8 cellular contexts compared by ENCODE assay signal in genomic region chr17:78381601-78382168, GRCh38. TPM values are rescaled to one million over a fixed set of nuclear protein-coding genes. Genes with fewer than 3 reads are reported as not detected.
DNase-seq lines count a peak whose midpoint lies in the region; ATAC-seq and TF ChIP-seq lines count a peak whose summit lies in the region.

No MANE protein-coding gene starts in this region.

- no peak for TF ChIP-seq EP300 in gastroesophageal sphincter (IDR thresholded peaks at IDR 0.05)

- H3K36me3 Mint-ChIP-seq in stimulated activated naive B cell treated with anti-CD40 and anti-IgM and Interleukin-4, amounts not matched to agents 10 μg/mL and 1 μg/mL and 100 μg/mL, for 72 hours: peaks cover 31 to 46% of the 10 kb centered on the region in 2 donors

- DNase-seq in activated CD8-positive, alpha-beta memory T cell treated with anti-CD3 and anti-CD28 coated beads, Interleukin-2, amount 50 U/mL, for 4 hours: peak; percentile 35
- DNase-seq in activated CD8-positive, alpha-beta memory T cell treated with anti-CD3 and anti-CD28 coated beads, Interleukin-2, amount 50 U/mL, for 48 hours: no peak
- DNase-seq in activated CD4-positive, alpha-beta T cell treated with anti-CD3 and anti-CD28 coated beads, Interleukin-2, amount 50 U/mL, for 4 hours: peak; percentile 48 to 63
- DNase-seq in stimulated activated naive B cell treated with anti-CD40 and anti-IgM and Interleukin-4, amounts not matched to agents 10 μg/mL and 1 μg/mL and 100 μg/mL, for 72 hours: no peak
- no peak for DNase-seq in NCI-H2029 treated with DMSO at 0.1 percent for 48 hours (lab: John Stamatoyannopoulos, UW)

- ATAC-seq in gastroesophageal sphincter (peak; percentile 23), GM18873 (IDR thresholded peaks at IDR 0.05; ENCODE audit: low FRiP score, unreplicated experiment) (no peak), HG02973 (IDR thresholded peaks at IDR 0.05; ENCODE audit: unreplicated experiment) (no peak)
- ATAC-seq in stimulated activated naive B cell treated with anti-CD40 and anti-IgM and Interleukin-4, amounts not matched to agents 10 μg/mL and 1 μg/mL and 100 μg/mL, for 72 hours (replicated peaks): peak; percentile 43 to 44

- H3K9me3 ChIP-seq in gastroesophageal sphincter: no peaks in the 10 kb centered on the region

- H3K4me1 ChIP-seq in gastroesophageal sphincter: peaks cover 6 to 87% (median 46%) of the 10 kb centered on the region in 3 donors

- peaks cover under 1 to 2% of the 10 kb centered on the region in 2 donors for H3K9me3 Mint-ChIP-seq in stimulated activated naive B cell treated with anti-CD40 and anti-IgM and Interleukin-4, amounts not matched to agents 10 μg/mL and 1 μg/mL and 100 μg/mL, for 72 hours

- H3K4me3 Mint-ChIP-seq in stimulated activated naive B cell treated with anti-CD40 and anti-IgM and Interleukin-4, amounts not matched to agents 10 μg/mL and 1 μg/mL and 100 μg/mL, for 72 hours: peak overlapping the region; percentile 80 to 82

- no peaks in the 10 kb centered on the region for H3K27me3 Mint-ChIP-seq in stimulated activated naive B cell treated with anti-CD40 and anti-IgM and Interleukin-4, amounts not matched to agents 10 μg/mL and 1 μg/mL and 100 μg/mL, for 72 hours

- TF ChIP-seq CTCF in gastroesophageal sphincter (IDR thresholded peaks at IDR 0.05): no peak

- H3K4me1 Mint-ChIP-seq in stimulated activated naive B cell treated with anti-CD40 and anti-IgM and Interleukin-4, amounts not matched to agents 10 μg/mL and 1 μg/mL and 100 μg/mL, for 72 hours: peaks cover 60 to 83% of the 10 kb centered on the region in 2 donors

- TF ChIP-seq POLR2A in gastroesophageal sphincter (IDR thresholded peaks at IDR 0.05): no peak

- peak overlapping the region; percentile 97 for H3K27ac Mint-ChIP-seq in stimulated activated naive B cell treated with anti-CD40 and anti-IgM and Interleukin-4, amounts not matched to agents 10 μg/mL and 1 μg/mL and 100 μg/mL, for 72 hours

- H3K27me3 ChIP-seq in gastroesophageal sphincter: no peaks in the 10 kb centered on the region

- H3K27ac ChIP-seq in gastroesophageal sphincter: peak overlapping the region in 3 of 4 donors; percentile 59 to 94 (median 62)

- no peak overlapping the region for H3K4me3 ChIP-seq in gastroesophageal sphincter

- peaks cover 0 to 4% of the 10 kb centered on the region in 2 donors for H3K36me3 ChIP-seq in gastroesophageal sphincter

- WGBS in gastroesophageal sphincter (ENCODE audit: low coverage in 1 of 2), 2 donors: 65 to 69% methylated on average over 9 to 11 of the region's 11 CpGs

RNA-seq across cellular contexts. Expression of gene PGS1, which starts 3.2 kb away (rescaled TPM):
- 10 to 100 TPM; 24.1 to 53.0 (median 38.8) TPM for total RNA-seq in gastroesophageal sphincter

RNA-seq across cellular contexts. Expression of gene SOCS3, which starts 21.8 kb away (rescaled TPM):
- total RNA-seq in gastroesophageal sphincter: 100 to 1,000 TPM in 1 of 4 donors, 10 to 100 TPM in 3; 11.5 to 423 (median 38.2) TPM

Comparison
In these comparisons a context has a peak if more than half of its experiments do, and no peak if none do; other contexts are left out.
1. DNase-seq: peak in activated CD8-positive, alpha-beta memory T cell treated with anti-CD3 and anti-CD28 coated beads, Interleukin-2, amount 50 U/mL, for 4 hours (single experiment) and activated CD4-positive, alpha-beta T cell treated with anti-CD3 and anti-CD28 coated beads, Interleukin-2, amount 50 U/mL, for 4 hours (2 of 2); none in activated CD8-positive, alpha-beta memory T cell treated with anti-CD3 and anti-CD28 coated beads, Interleukin-2, amount 50 U/mL, for 48 hours (single experiment), stimulated activated naive B cell treated with anti-CD40 and anti-IgM and Interleukin-4, amounts not matched to agents 10 μg/mL and 1 μg/mL and 100 μg/mL, for 72 hours (single experiment) and NCI-H2029 treated with DMSO at 0.1 percent for 48 hours (single experiment).
2. ATAC-seq: peak in gastroesophageal sphincter (single experiment) and stimulated activated naive B cell treated with anti-CD40 and anti-IgM and Interleukin-4, amounts not matched to agents 10 μg/mL and 1 μg/mL and 100 μg/mL, for 72 hours (2 of 2); none in GM18873 (single experiment) and HG02973 (single experiment).